In genomic region chr14:63773504-63773903, GRCh38 we compare ENCODE assay signal across 1 cellular context.
TF ChIP-seq lines count a peak whose summit lies in the region.

No MANE protein-coding gene starts in this region.

TF ChIP-seq in IMR-90, 13 proteins besides CTCF, POLR2A, EP300 and RAD21:
- TF ChIP-seq MAFK (IDR thresholded peaks at IDR 0.05; ENCODE audit: low read depth, low read length), result no peak
- TF ChIP-seq NFE2L2 (IDR thresholded peaks at IDR 0.05; ENCODE audit: low read depth, low read length), result no peak
- no peak for TF ChIP-seq RFX5 (IDR thresholded peaks at IDR 0.05; ENCODE audit: low read depth, low read length)
- TF ChIP-seq MAZ (IDR thresholded peaks at IDR 0.05; ENCODE audit: borderline replicate concordance, low read depth, low read length), result no peak
- no peak for TF ChIP-seq MXI1 (IDR thresholded peaks at IDR 0.05; ENCODE audit: borderline replicate concordance, low read depth, low read length)
- TF ChIP-seq CEBPB (IDR thresholded peaks at IDR 0.05; ENCODE audit: low read depth, low read length), result no peak
- TF ChIP-seq USF2 (IDR thresholded peaks at IDR 0.05; ENCODE audit: low read depth, low read length), result no peak
- TF ChIP-seq CHD1 (IDR thresholded peaks at IDR 0.05; ENCODE audit: low read depth, low read length), result no peak
- no peak for TF ChIP-seq RCOR1 (IDR thresholded peaks at IDR 0.05; ENCODE audit: insufficient replicate concordance, low read length)
- TF ChIP-seq BHLHE40 (IDR thresholded peaks at IDR 0.05; ENCODE audit: low read depth, low read length), result no peak
- no peak for TF ChIP-seq FOS (IDR thresholded peaks at IDR 0.05; ENCODE audit: low read depth, low read length)
- TF ChIP-seq ELK1 (IDR thresholded peaks at IDR 0.05; ENCODE audit: borderline replicate concordance, low read depth, low read length), result no peak
